In the genomic region with DNA sequence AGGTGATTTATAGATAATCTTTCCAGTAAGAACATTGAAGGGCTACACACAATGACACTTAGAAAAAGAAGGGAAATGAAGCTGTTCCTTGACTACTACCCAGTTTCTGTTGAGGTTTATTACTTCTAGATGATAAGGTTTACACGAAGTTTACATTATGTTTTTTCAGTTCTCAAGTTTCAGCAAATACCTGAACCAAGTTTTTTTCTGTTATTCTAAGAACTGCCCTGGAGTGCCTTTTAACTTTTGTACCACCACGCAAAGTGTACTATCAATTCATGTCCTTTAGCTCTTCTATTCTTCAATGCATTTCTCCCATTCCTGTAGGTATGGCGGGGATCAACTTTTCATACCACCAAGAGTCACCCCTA, we compare ENCODE assay signal across 11 cellular contexts. TPM values are rescaled to one million over a fixed set of nuclear protein-coding genes. Genes with fewer than 3 reads are reported as not detected.
DNase-seq lines count a peak whose midpoint lies in the region; ATAC-seq, FAIRE-seq and TF ChIP-seq lines count a peak whose summit lies in the region.
"Had no signal": no experiment of that assay in that cellular context is flagged by ENCODE, and none has a peak within 500 bp of the region (broad histone marks: within the 10 kb centered on the region; RNA-seq: fewer than 3 reads in every experiment).

No MANE protein-coding gene starts in this region.

- H3K27ac Mint-ChIP-seq in CD4-positive, alpha-beta memory T cell = peak overlapping the region; percentile 10 to 81 (median 59)
- H3K27ac Mint-ChIP-seq in HFFc6 (peak overlapping the region; percentile 79), chondrocyte (ENCODE audit: unreplicated experiment) (peak overlapping the region; percentile 75)

- no peak for ATAC-seq in HG02588 (IDR thresholded peaks at IDR 0.05; ENCODE audit: unreplicated experiment)
- ATAC-seq: Right ventricle myocardium inferior had no signal

- H3K27ac ChIP-seq in CD4-positive, alpha-beta memory T cell (ENCODE audit: low read depth, low read length) = no peak overlapping the region
- H3K27ac ChIP-seq in osteoblast (ENCODE audit: low read depth, low read length) = peak overlapping the region; percentile 55
- H3K27ac ChIP-seq: epithelial cell of prostate had no signal

- H3K36me3 Mint-ChIP-seq in CD4-positive, alpha-beta memory T cell = peaks cover 11 to 42% of the 10 kb centered on the region in 2 donors
- H3K36me3 Mint-ChIP-seq in HFFc6 (ENCODE audit: low read depth) (peaks cover 40% of the 10 kb centered on the region), chondrocyte (ENCODE audit: low read depth) (no peaks in the 10 kb centered on the region)

- peak overlapping the region in 3 of 8 donors; percentile 26 to 62 (median 53) for H3K4me3 Mint-ChIP-seq in CD4-positive, alpha-beta memory T cell
- H3K4me3 Mint-ChIP-seq in HFFc6 (peak overlapping the region; percentile 60), chondrocyte (ENCODE audit: unreplicated experiment) (no peak overlapping the region)

- H3K4me3 ChIP-seq in CD4-positive, alpha-beta memory T cell (ENCODE audit: low read length in 2 of 2) = no peak overlapping the region
- no peak overlapping the region for H3K4me3 ChIP-seq in osteoblast (ENCODE audit: insufficient read depth, low read length)

- no peak for DNase-seq in CD4-positive, alpha-beta memory T cell
- DNase-seq in HFFc6 (no peak), chondrocyte (ENCODE audit: low spot score) (no peak), osteoblast (ENCODE audit: insufficient read length, low spot score, missing footprints) (no peak), OCI-M2 (lab: John Stamatoyannopoulos, UW; ENCODE audit: unreplicated experiment) (no peak), foreskin melanocyte (no peak), H54 (ENCODE audit: insufficient read length, low spot score) (no peak)
- DNase-seq: NCI-H510A treated with DMSO at 0.1 percent for 48 hours had no signal

- TF ChIP-seq POLR2A in H54 (IDR thresholded peaks at IDR 0.05; ENCODE audit: low read depth, low read length) = no peak

- peaks cover 53% of the 10 kb centered on the region for H3K4me1 ChIP-seq in CD4-positive, alpha-beta memory T cell (ENCODE audit: insufficient read depth, low read length)
- H3K4me1 ChIP-seq in osteoblast (ENCODE audit: insufficient read depth, low read length) = peaks cover 58% of the 10 kb centered on the region

- intact Hi-C loops in CD4-positive, alpha-beta memory T cell (cut with micrococcal nuclease) = no loop called here

- no peaks in the 10 kb centered on the region for H3K36me3 ChIP-seq in CD4-positive, alpha-beta memory T cell (ENCODE audit: insufficient read depth, low read length)
- H3K36me3 ChIP-seq in osteoblast (ENCODE audit: insufficient read depth, low read length) = peaks cover 26% of the 10 kb centered on the region

- H4K20me1 ChIP-seq in osteoblast (ENCODE audit: insufficient read depth, low read length) = peaks cover 55% of the 10 kb centered on the region

- H3K79me2 ChIP-seq in osteoblast (ENCODE audit: insufficient read depth, low read length) = peaks cover 95% of the 10 kb centered on the region

- TF ChIP-seq CTCF in HFFc6 (IDR thresholded peaks at IDR 0.05) (no peak), chondrocyte (IDR thresholded peaks at IDR 0.05) (no peak), osteoblast (IDR thresholded peaks at IDR 0.05; ENCODE audit: extremely low read depth, low read depth, low read length) (no peak)

- H3K27me3 ChIP-seq in CD4-positive, alpha-beta memory T cell (ENCODE audit: insufficient read depth, low read length) = no peaks in the 10 kb centered on the region
- H3K27me3 ChIP-seq in osteoblast (ENCODE audit: insufficient read depth, low read length) = no peaks in the 10 kb centered on the region

- no peaks in the 10 kb centered on the region for H3K27me3 Mint-ChIP-seq in CD4-positive, alpha-beta memory T cell
- H3K27me3 Mint-ChIP-seq in HFFc6 (ENCODE audit: insufficient read depth) (peaks cover 16% of the 10 kb centered on the region), chondrocyte (ENCODE audit: low read depth) (no peaks in the 10 kb centered on the region)

- POLR2A ChIA-PET in CD4-positive, alpha-beta memory T cell (lab: Charles Lee; ENCODE audit: partially characterized antibody) = interaction anchor here (3.5 to 8.3 kb wide), 2 partner anchors 14 to 471 kb away, joined by 14 to 142 read pairs; no protein-coding TSS in a partner anchor

- no peak overlapping the region for H2AFZ ChIP-seq in osteoblast (ENCODE audit: low read length)

- peak overlapping the region; percentile 55 for H3K4me2 ChIP-seq in osteoblast (ENCODE audit: insufficient read depth, low read length)

- CTCF ChIA-PET in CD4-positive, alpha-beta memory T cell (lab: Charles Lee; ENCODE audit: partially characterized antibody) = interaction anchor here (1.3 to 6.4 kb wide), 6 partner anchors 10 to 473 kb away, joined by 3 to 53 read pairs (median 16); no protein-coding TSS in a partner anchor

- no peak for FAIRE-seq in H54 (lab: Jason Lieb, UNC)

- peaks cover 37 to 64% (median 49%) of the 10 kb centered on the region in 4 donors for H3K4me1 Mint-ChIP-seq in CD4-positive, alpha-beta memory T cell
- H3K4me1 Mint-ChIP-seq in HFFc6 (ENCODE audit: low read depth) (peaks cover 88% of the 10 kb centered on the region), chondrocyte (ENCODE audit: low read depth) (peaks cover 80% of the 10 kb centered on the region)

- H3K9me3 Mint-ChIP-seq in CD4-positive, alpha-beta memory T cell = no peaks in the 10 kb centered on the region
- H3K9me3 Mint-ChIP-seq in HFFc6 (no peaks in the 10 kb centered on the region), chondrocyte (ENCODE audit: low read depth) (no peaks in the 10 kb centered on the region)

- no peaks in the 10 kb centered on the region for H3K9me3 ChIP-seq in CD4-positive, alpha-beta memory T cell (ENCODE audit: control insufficient read depth in 1 of 2, low read length in 2 of 2)
- H3K9me3 ChIP-seq in osteoblast (ENCODE audit: low read depth, low read length) = no peaks in the 10 kb centered on the region

RNA-seq across cellular contexts. Expression of gene FBXL14, which starts 5.8 kb away (rescaled TPM):
- 10 to 100 TPM; 41.6 to 43.4 TPM for total RNA-seq in CD4-positive, alpha-beta memory T cell
- polyA plus RNA-seq in CD4-positive, alpha-beta memory T cell = 10 to 100 TPM; 14.6 to 29.2 TPM
- total RNA-seq in HFFc6 (2021; fragmentation: NEBNext Ultra II Directional; extraction: Animal tissue kit (Norgen Biotek cat#: 25700)) = 1 to 10 TPM; 5.2 to 6.5 (median 5.4) TPM
- total RNA-seq in chondrocyte (6.1 to 6.4 TPM (median 6.3 TPM) in 3 replicates), osteoblast (9.8 and 10.3 TPM in 2 replicates)

RNA-seq across cellular contexts. Expression of gene WNT5B, which starts 40.5 kb away (rescaled TPM):
- total RNA-seq in CD4-positive, alpha-beta memory T cell = under 1 TPM in 1 of 2 experiments, not detected in 1; 0.17 TPM
- under 1 TPM in 1 of 2 donors, not detected in 1; 0.61 TPM for polyA plus RNA-seq in CD4-positive, alpha-beta memory T cell
- total RNA-seq in HFFc6 (2021; fragmentation: NEBNext Ultra II Directional; extraction: Animal tissue kit (Norgen Biotek cat#: 25700)) = 100 to 1,000 TPM; 191 to 289 (median 200) TPM
- 68.0 to 160 TPM (median 74.4 TPM) in 3 replicates for total RNA-seq in chondrocyte
- 59.0 and 71.0 TPM in 2 replicates for total RNA-seq in osteoblast

Comparison
In these comparisons a context has a peak if more than half of its experiments do, and no peak if none do; other contexts are left out.
1. RNA of gene WNT5B, which starts 40.5 kb away (total RNA-seq): 191 to 289 TPM in HFFc6, 68.0 to 160 TPM in chondrocyte and 59.0 to 71.0 TPM in osteoblast; 0.17 TPM in CD4-positive, alpha-beta memory T cell; every median in the first group is over 10 times any median in the second.
2. Peak in every context shown above with its lines, with median percentiles within 50 percentile points of each other: H3K27ac Mint-ChIP-seq.